26 cellular contexts compared by ENCODE assay signal in genomic region chr4:178173771-178174170, GRCh38.
DNase-seq lines count a peak whose midpoint lies in the region; ATAC-seq, FAIRE-seq and TF ChIP-seq lines count a peak whose summit lies in the region.
"Had no signal": no experiment of that assay in that cellular context is flagged by ENCODE, and none has a peak within 500 bp of the region (broad histone marks: within the 10 kb centered on the region; RNA-seq: fewer than 3 reads in every experiment).

No MANE protein-coding gene starts in this region.

- peaks cover 3% of the 10 kb centered on the region; the same call in 1 of the 3 replicates for H3K9me3 Mint-ChIP-seq in GM23338
- H3K9me3 Mint-ChIP-seq in endothelial cell (ENCODE audit: unreplicated experiment) = no peaks in the 10 kb centered on the region

- no peaks in the 10 kb centered on the region for H3K4me1 ChIP-seq in HepG2 (ENCODE audit: insufficient read depth, low read length)
- H3K4me1 ChIP-seq in right lobe of liver = no peaks in the 10 kb centered on the region
- H3K4me1 ChIP-seq in H1 (replicated peaks in 1 of 4; ENCODE audit: control insufficient read depth in 3 of 4, insufficient read depth in 4 of 4, low read length in 3 of 4) = no peaks in the 10 kb centered on the region
- H3K4me1 ChIP-seq in GM23338 (ENCODE audit: insufficient read depth) = no peaks in the 10 kb centered on the region
- H3K4me1 ChIP-seq: BE2C, BLaER1 had no signal

- no peak for TF ChIP-seq EP300 in HepG2 (IDR thresholded peaks at IDR 0.05; ENCODE audit: low read depth in 2 of 2, low read length in 2 of 2)
- no peak for TF ChIP-seq EP300 in HepG2 (CRISPR knock-in tag; IDR thresholded peaks at IDR 0.05; ENCODE audit: borderline replicate concordance)
- TF ChIP-seq EP300 in H1 (IDR thresholded peaks at IDR 0.05; ENCODE audit: borderline replicate concordance in 1 of 2, low read depth in 2 of 2, low read length in 2 of 2) = no peak

- H2BK12ac ChIP-seq in H1 (ENCODE audit: low read depth, low read length) = no peak overlapping the region

- FAIRE-seq in HepG2 (lab: Jason Lieb, UNC) (no peak), H1 (lab: Jason Lieb, UNC) (no peak)
- FAIRE-seq: GM12878, GM12892, GM18507 had no signal

- H3K4ac ChIP-seq in H1 (replicated peaks; ENCODE audit: insufficient read length, low read depth, low read length) = no peak overlapping the region

- H4K5ac ChIP-seq in H1 (ENCODE audit: insufficient read length, low read depth, low read length) = no peak overlapping the region

- intact Hi-C loops in HepG2 (cut with micrococcal nuclease; ENCODE audit: unreplicated experiment) (no loop called here), right lobe of liver (cut with DNase I) (no loop called here)

- no peak for DNase-seq in HepG2 (ENCODE audit: low spot score)
- DNase-seq in right lobe of liver = no peak
- no peak for DNase-seq in SK-N-MC (ENCODE audit: low read depth, low spot score)
- no peak for DNase-seq in H1 (ENCODE audit: low read depth in 1 of 2, low spot score in 2 of 2)
- DNase-seq in GM23338 (ENCODE audit: low spot score) = no peak
- DNase-seq in endothelial cell (ENCODE audit: low spot score) = no peak
- DNase-seq: ACHN; BE2C; C1 segment of cervical spinal cord; CD4-positive, alpha-beta memory T cell; CD4-positive, CD25-positive, alpha-beta regulatory T cell; CD8-positive, alpha-beta memory T cell; COR-L47; DMS 273 treated with DMSO at 0.1 percent for 48 hours; DMS153; DMS53; DMS79; DND-41; EL; GDM1 had no signal

- in situ Hi-C loops in HepG2 (cut with HindIII; ENCODE audit: extremely low pct_ligation_motif_present, low pct_unique_long_range_greater_than_20kb) = no loop called here

- H4K8ac ChIP-seq in H1 (ENCODE audit: extremely low read depth, insufficient read depth, low read length) = no peak overlapping the region

- H3K27me3 Mint-ChIP-seq in GM23338 (ENCODE audit: insufficient read depth, low read depth, poor library complexity) = no peaks in the 10 kb centered on the region
- H3K27me3 Mint-ChIP-seq in endothelial cell (ENCODE audit: unreplicated experiment) = no peaks in the 10 kb centered on the region
- H3K27me3 Mint-ChIP-seq: CD4-positive, alpha-beta memory T cell; CD4-positive, CD25-positive, alpha-beta regulatory T cell; CD8-positive, alpha-beta memory T cell had no signal

- no peak overlapping the region for H4K91ac ChIP-seq in H1 (replicated peaks; ENCODE audit: insufficient read length, low read length)

- H3K36me3 ChIP-seq in HepG2 (replicated peaks in 1 of 2; ENCODE audit: control insufficient read depth in 1 of 2, insufficient read depth in 2 of 2, low read length in 2 of 2) = no peaks in the 10 kb centered on the region
- no peaks in the 10 kb centered on the region for H3K36me3 ChIP-seq in right lobe of liver
- H3K36me3 ChIP-seq in SK-N-MC (ENCODE audit: insufficient read depth, low read length) = no peaks in the 10 kb centered on the region
- H3K36me3 ChIP-seq in H1 (ENCODE audit: control insufficient read depth in 2 of 4, insufficient read depth in 4 of 4, low read length in 3 of 4) = no peaks in the 10 kb centered on the region
- no peaks in the 10 kb centered on the region for H3K36me3 ChIP-seq in GM23338 (ENCODE audit: insufficient read depth)
- H3K36me3 ChIP-seq: BE2C, BLaER1 had no signal

- no TSS peak for BruUV-seq in HepG2 (replicated peaks; lab: Mats Ljungman, UMichigan)

- H2AK5ac ChIP-seq in H1 (ENCODE audit: low read depth, low read length) = no peak overlapping the region

- no peaks in the 10 kb centered on the region for H3K9me2 ChIP-seq in GM23338 (ENCODE audit: insufficient read depth)

- H3K27me3 ChIP-seq in HepG2 (ENCODE audit: control insufficient read depth in 1 of 2, insufficient read depth in 2 of 2, low read length in 2 of 2) (no peaks in the 10 kb centered on the region), right lobe of liver (no peaks in the 10 kb centered on the region), H1 (replicated peaks in 1 of 4; ENCODE audit: control insufficient read depth in 3 of 4, extremely low read depth in 1 of 4, insufficient read depth in 3 of 4, low read length in 3 of 4) (no peaks in the 10 kb centered on the region), GM23338 (ENCODE audit: insufficient read depth) (no peaks in the 10 kb centered on the region)
- H3K27me3 ChIP-seq: BE2C, BLaER1 had no signal

- H3K23ac ChIP-seq in H1 (ENCODE audit: insufficient read length) = no peak overlapping the region

- no peak overlapping the region for H2BK20ac ChIP-seq in H1 (ENCODE audit: low read length)

- H3K14ac ChIP-seq in H1 (ENCODE audit: insufficient read length) = no peak overlapping the region

- WGBS in HepG2 (ENCODE audit: low lambda C conversion rate) = 19% methylated on average over 6 of the region's 6 CpGs
- 63% methylated on average over 6 of the region's 6 CpGs for WGBS in right lobe of liver (ENCODE audit: insufficient coverage, low coverage, low lambda C conversion rate, missing lambda C conversion rate)
- 96% methylated on average over 6 of the region's 6 CpGs; no CpG with 5 or more reads in 1 of the 2 experiments for WGBS in H1 (ENCODE audit: extremely low coverage in 1 of 2, insufficient coverage in 1 of 2, insufficient read length in 1 of 2, insufficient replicate concordance in 2 of 2, low coverage in 1 of 2, low lambda C conversion rate in 2 of 2, missing lambda C conversion rate in 1 of 2), 2 experiments

- no peaks in the 10 kb centered on the region for H3K79me1 ChIP-seq in H1 (ENCODE audit: low read depth, low read length)

- no peak overlapping the region for H2BK120ac ChIP-seq in H1 (replicated peaks; ENCODE audit: low read depth, low read length)

- no peak overlapping the region for H2BK15ac ChIP-seq in H1 (ENCODE audit: low read length)

- POLR2A ChIA-PET in HepG2 (lab: Yijun Ruan, JAX) = no interaction called here
- POLR2A ChIA-PET in H1 (lab: Charles Lee; ENCODE audit: partially characterized antibody) = no interaction called here

- H3K9me3 ChIP-seq in HepG2 (ENCODE audit: low read length) (no peaks in the 10 kb centered on the region), right lobe of liver (no peaks in the 10 kb centered on the region), SK-N-MC (ENCODE audit: low read depth, low read length) (no peaks in the 10 kb centered on the region), H1 (ENCODE audit: insufficient read depth in 2 of 2, low read depth in 1 of 2, low read length in 1 of 2) (no peaks in the 10 kb centered on the region)
- H3K9me3 ChIP-seq: BE2C, BLaER1 had no signal

- H3K56ac ChIP-seq in H1 (replicated peaks; ENCODE audit: insufficient read length, low read depth, low read length) = no peak overlapping the region

- ATAC-seq in HepG2 (no peak), right lobe of liver (no peak), GM23338 (no peak)
- ATAC-seq: GM12878 had no signal

- no peaks in the 10 kb centered on the region for H3K79me2 ChIP-seq in HepG2 (ENCODE audit: insufficient read depth, low read length)
- no peaks in the 10 kb centered on the region for H3K79me2 ChIP-seq in H1 (ENCODE audit: control insufficient read depth in 1 of 2, insufficient read depth in 2 of 2, low read length in 2 of 2)
- H3K79me2 ChIP-seq in GM23338 (replicated peaks; ENCODE audit: insufficient read depth) = no peaks in the 10 kb centered on the region

- no peaks in the 10 kb centered on the region for H3K23me2 ChIP-seq in H1 (ENCODE audit: low read depth, low read length)

- no peaks in the 10 kb centered on the region for H4K20me1 ChIP-seq in HepG2 (ENCODE audit: insufficient read depth, low read length)
- no peaks in the 10 kb centered on the region for H4K20me1 ChIP-seq in H1 (replicated peaks in 1 of 2; ENCODE audit: control insufficient read depth in 1 of 2, insufficient read depth in 2 of 2, low read length in 2 of 2)
- H4K20me1 ChIP-seq in GM23338 (replicated peaks; ENCODE audit: insufficient read depth) = no peaks in the 10 kb centered on the region; the same call in 1 of the 2 replicates
- H4K20me1 ChIP-seq: BLaER1 had no signal

- no peak overlapping the region for H3K9ac ChIP-seq in HepG2 (ENCODE audit: insufficient read depth, low read depth, low read length)
- H3K9ac ChIP-seq in SK-N-MC (ENCODE audit: insufficient read length) = no peak overlapping the region
- no peak overlapping the region for H3K9ac ChIP-seq in H1 (replicated peaks in 1 of 4; ENCODE audit: extremely low read depth in 1 of 4, low read depth in 3 of 4, low read length in 3 of 4)
- H3K9ac ChIP-seq: BLaER1 had no signal

- H3K27ac ChIP-seq in HepG2 (ENCODE audit: extremely low read length, insufficient read depth, low read length) (no peak overlapping the region), right lobe of liver (no peak overlapping the region), SK-N-MC (peak overlapping the region; percentile 40), H1 (ENCODE audit: low read depth, low read length) (no peak overlapping the region), GM23338 (ENCODE audit: low read depth) (no peak overlapping the region)
- H3K27ac ChIP-seq: 22Rv1, BLaER1 had no signal

- no peaks in the 10 kb centered on the region for H3K4me1 Mint-ChIP-seq in GM23338
- H3K4me1 Mint-ChIP-seq in endothelial cell (ENCODE audit: unreplicated experiment) = no peaks in the 10 kb centered on the region
- H3K4me1 Mint-ChIP-seq: CD14-positive monocyte; CD4-positive, alpha-beta memory T cell; CD4-positive, CD25-positive, alpha-beta regulatory T cell; CD8-positive, alpha-beta memory T cell had no signal

- TF ChIP-seq CTCF in HepG2 (CRISPR knock-in tag; IDR thresholded peaks at IDR 0.05) = no peak
- no peak for TF ChIP-seq CTCF in right lobe of liver (IDR thresholded peaks at IDR 0.05)
- TF ChIP-seq CTCF in H1 (IDR thresholded peaks at IDR 0.05; ENCODE audit: control extremely low read depth in 1 of 3, insufficient read depth in 1 of 3, low read depth in 1 of 3, low read length in 3 of 3) = no peak
- no peak for TF ChIP-seq CTCF in GM23338 (conservative IDR thresholded peaks at IDR 0.05; ENCODE audit: low read depth in 2 of 2)
- no peak for TF ChIP-seq CTCF in endothelial cell (IDR thresholded peaks at IDR 0.05; ENCODE audit: unreplicated experiment)

- H3K4me3 ChIP-seq in HepG2 (replicated peaks in 1 of 3; ENCODE audit: insufficient read depth in 1 of 3, low read depth in 2 of 3, low read length in 3 of 3) (no peak overlapping the region), right lobe of liver (no peak overlapping the region), SK-N-MC (peak overlapping the region; percentile 30), H1 (ENCODE audit: extremely low read depth in 1 of 4, insufficient read depth in 2 of 4, low read depth in 3 of 4, low read length in 4 of 4) (no peak overlapping the region), GM23338 (no peak overlapping the region)
- H3K4me3 ChIP-seq: BLaER1, GM12878 had no signal

- H3K4me2 ChIP-seq in HepG2 (ENCODE audit: low read depth, low read length) = no peak overlapping the region
- no peak overlapping the region for H3K4me2 ChIP-seq in H1 (ENCODE audit: insufficient read depth in 1 of 2, low read depth in 2 of 2, low read length in 2 of 2)
- no peak overlapping the region for H3K4me2 ChIP-seq in GM23338
- H3K4me2 ChIP-seq: BLaER1 had no signal

- no peak overlapping the region for H2AFZ ChIP-seq in HepG2 (ENCODE audit: low read length)
- H2AFZ ChIP-seq in H1 (ENCODE audit: low read length) = no peak overlapping the region
- no peak overlapping the region for H2AFZ ChIP-seq in GM23338

- no peak overlapping the region for H3K18ac ChIP-seq in H1 (ENCODE audit: extremely low read depth, low read length)

- H3K36me3 Mint-ChIP-seq in GM23338 (ENCODE audit: low read depth) (peaks cover 4% of the 10 kb centered on the region; the same call in 1 of the 3 replicates), endothelial cell (ENCODE audit: low read depth, unreplicated experiment) (no peaks in the 10 kb centered on the region)
- H3K36me3 Mint-ChIP-seq: CD14-positive monocyte; CD4-positive, alpha-beta memory T cell; CD4-positive, CD25-positive, alpha-beta regulatory T cell; CD8-positive, alpha-beta memory T cell had no signal

- H3K27ac Mint-ChIP-seq in GM23338 = no peak overlapping the region
- H3K27ac Mint-ChIP-seq in endothelial cell (ENCODE audit: unreplicated experiment) = no peak overlapping the region
- H3K27ac Mint-ChIP-seq: CD14-positive monocyte; CD4-positive, alpha-beta memory T cell; CD4-positive, CD25-positive, alpha-beta regulatory T cell; CD8-positive, alpha-beta memory T cell had no signal

- no peak for TF ChIP-seq POLR2A in HepG2 (IDR thresholded peaks at IDR 0.05; ENCODE audit: insufficient read depth in 1 of 2, low read depth in 2 of 2, low read length in 2 of 2)
- no peak for TF ChIP-seq POLR2A in right lobe of liver (IDR thresholded peaks at IDR 0.05)
- TF ChIP-seq POLR2A in H1 (IDR thresholded peaks at IDR 0.05; ENCODE audit: control extremely low read depth in 1 of 2, low read depth in 2 of 2, low read length in 2 of 2) = no peak

- no peak overlapping the region for H3K4me3 Mint-ChIP-seq in GM23338
- H3K4me3 Mint-ChIP-seq in endothelial cell (ENCODE audit: unreplicated experiment) = no peak overlapping the region
- H3K4me3 Mint-ChIP-seq: CD14-positive monocyte; CD4-positive, alpha-beta memory T cell; CD4-positive, CD25-positive, alpha-beta regulatory T cell; CD8-positive, alpha-beta memory T cell had no signal

- H3F3A ChIP-seq in GM23338 (replicated peaks; ENCODE audit: low read depth) = no peaks in the 10 kb centered on the region

- H2BK5ac ChIP-seq in H1 (ENCODE audit: low read depth, low read length) = no peak overlapping the region

- CTCF ChIA-PET in HepG2 (lab: Yijun Ruan, JAX; ENCODE audit: low intra/inter-chr PET ratio, low total read pairs) = no interaction called here
- CTCF ChIA-PET in H1 (lab: Charles Lee; ENCODE audit: partially characterized antibody) = no interaction called here

- no peak for TF ChIP-seq RAD21 in HepG2 (CRISPR knock-in tag; IDR thresholded peaks at IDR 0.05)
- no peak for TF ChIP-seq RAD21 in H1 (IDR thresholded peaks at IDR 0.05 in 1 of 2, conservative IDR thresholded peaks at IDR 0.05 in 1 of 2; ENCODE audit: low read depth in 2 of 2, low read length in 2 of 2)

Comparison
In these comparisons a context has a peak if more than half of its experiments do, and no peak if none do; other contexts are left out.
1. Of the 41 proteins assayed by ChIP-seq in both HepG2 and H1: peak only in HepG2: none; only in H1: none; in both: MAFK; in neither: 40.